Comparison of ENCODE assay signal across 9 cellular contexts in genomic region chr17:28684963-28685362, GRCh38. TPM values are rescaled to one million over a fixed set of nuclear protein-coding genes. Genes with fewer than 3 reads are reported as not detected.
DNase-seq lines count a peak whose midpoint lies in the region; ATAC-seq and TF ChIP-seq lines count a peak whose summit lies in the region.
"Had no signal": no experiment of that assay in that cellular context is flagged by ENCODE, and none has a peak within 500 bp of the region (broad histone marks: within the 10 kb centered on the region; RNA-seq: fewer than 3 reads in every experiment).

No MANE protein-coding gene starts in this region.

- H3K36me3 ChIP-seq in Peyer's patch = peaks cover 0 to 99% (median 3%) of the 10 kb centered on the region in 3 donors
- H3K36me3 ChIP-seq in sigmoid colon = peaks cover 88 to 100% (median 96%) of the 10 kb centered on the region in 4 donors
- H3K36me3 ChIP-seq in effector memory CD4-positive, alpha-beta T cell (ENCODE audit: control insufficient read depth, insufficient read depth, low read length) = peaks cover 91% of the 10 kb centered on the region

- DNase-seq in HFF-Myc (ENCODE audit: extremely low read depth, low read depth) = peak; percentile 33
- DNase-seq in Peyer's patch = peak in 2 of 3 donors; percentile 48 to 75
- peak; percentile 72 for DNase-seq in fibroblast of villous mesenchyme (ENCODE audit: low read depth)
- DNase-seq in sigmoid colon = peak; percentile 79
- no peak for DNase-seq in effector memory CD4-positive, alpha-beta T cell
- no peak for DNase-seq in CD14-positive monocyte (ENCODE audit: low spot score)

- H3K27me3 Mint-ChIP-seq in CD14-positive monocyte (ENCODE audit: low read depth in 3 of 3) = no peaks in the 10 kb centered on the region
- H3K27me3 Mint-ChIP-seq: dendritic cell treated with granulocyte-macrophage colony-stimulating factor and Interleukin-4, amounts not matched to agents 40 ng/mL and 50 ng/mL, for 4 days had no signal

- H3K27ac Mint-ChIP-seq in CD14-positive monocyte = no peak overlapping the region
- H3K27ac Mint-ChIP-seq: dendritic cell treated with granulocyte-macrophage colony-stimulating factor and Interleukin-4, amounts not matched to agents 40 ng/mL and 50 ng/mL, for 4 days had no signal

- no peak overlapping the region for H3K4me3 Mint-ChIP-seq in CD14-positive monocyte
- H3K4me3 Mint-ChIP-seq: dendritic cell treated with granulocyte-macrophage colony-stimulating factor and Interleukin-4, amounts not matched to agents 40 ng/mL and 50 ng/mL, for 4 days had no signal

- intact Hi-C loops in sigmoid colon (cut with DNase I) (no loop called here), CD14-positive monocyte (cut with micrococcal nuclease) (no loop called here)

- H3K4me1 Mint-ChIP-seq in CD14-positive monocyte = no peaks in the 10 kb centered on the region

- TF ChIP-seq CTCF in HFF-Myc (IDR thresholded peaks at IDR 0.05; ENCODE audit: low read depth, low read length, missing control alignments) (no peak), Peyer's patch (IDR thresholded peaks at IDR 0.05) (peak in 4 of 6 experiments; percentile 10 to 69 (median 60)), fibroblast of villous mesenchyme (IDR thresholded peaks at IDR 0.05; ENCODE audit: insufficient read depth, low read depth, low read length) (no peak), sigmoid colon (IDR thresholded peaks at IDR 0.05) (no peak), CD14-positive monocyte (IDR thresholded peaks at IDR 0.05) (no peak)

- no peaks in the 10 kb centered on the region for H3K4me1 ChIP-seq in Peyer's patch
- H3K4me1 ChIP-seq in sigmoid colon = peaks cover 0 to 4% (median 2%) of the 10 kb centered on the region in 4 donors
- no peaks in the 10 kb centered on the region for H3K4me1 ChIP-seq in effector memory CD4-positive, alpha-beta T cell (ENCODE audit: control insufficient read depth, insufficient read depth, low read length, poor library complexity, severe bottlenecking)

- H3K27ac ChIP-seq in Peyer's patch (no peak overlapping the region), sigmoid colon (peak overlapping the region in 1 of 4 donors; percentile 25)
- H3K27ac ChIP-seq in effector memory CD4-positive, alpha-beta T cell (ENCODE audit: insufficient read depth, low read length, poor library complexity, severe bottlenecking) = no peak overlapping the region

- no peaks in the 10 kb centered on the region for H3K27me3 ChIP-seq in Peyer's patch
- H3K27me3 ChIP-seq in sigmoid colon = no peaks in the 10 kb centered on the region
- H3K27me3 ChIP-seq in effector memory CD4-positive, alpha-beta T cell (replicated peaks; ENCODE audit: control insufficient read depth, insufficient read depth, low read length, poor library complexity, severe bottlenecking) = no peaks in the 10 kb centered on the region

- TF ChIP-seq POLR2A in Peyer's patch (IDR thresholded peaks at IDR 0.05) (no peak), sigmoid colon (IDR thresholded peaks at IDR 0.05) (no peak)

- WGBS in sigmoid colon, 2 donors = 40 to 60% methylated on average over 3 of the region's 3 CpGs

- no peak overlapping the region for H3K4me3 ChIP-seq in HFF-Myc (replicated peaks; ENCODE audit: low read depth, low read length)
- H3K4me3 ChIP-seq in Peyer's patch = no peak overlapping the region
- H3K4me3 ChIP-seq in fibroblast of villous mesenchyme (ENCODE audit: low read depth, low read length) = no peak overlapping the region
- no peak overlapping the region for H3K4me3 ChIP-seq in sigmoid colon
- H3K4me3 ChIP-seq in effector memory CD4-positive, alpha-beta T cell (ENCODE audit: insufficient read depth, low read depth, low read length, poor library complexity, severe bottlenecking) = no peak overlapping the region

- no peaks in the 10 kb centered on the region for H3K9me3 ChIP-seq in Peyer's patch
- no peaks in the 10 kb centered on the region for H3K9me3 ChIP-seq in sigmoid colon
- no peaks in the 10 kb centered on the region for H3K9me3 ChIP-seq in effector memory CD4-positive, alpha-beta T cell (ENCODE audit: control insufficient read depth, low read length)

- H3K36me3 Mint-ChIP-seq in CD14-positive monocyte = peaks cover 90 to 99% of the 10 kb centered on the region in 2 donors

- no peak for TF ChIP-seq EP300 in sigmoid colon (IDR thresholded peaks at IDR 0.05)

- no peaks in the 10 kb centered on the region for H3K9me3 Mint-ChIP-seq in CD14-positive monocyte
- H3K9me3 Mint-ChIP-seq: dendritic cell treated with granulocyte-macrophage colony-stimulating factor and Interleukin-4, amounts not matched to agents 40 ng/mL and 50 ng/mL, for 4 days had no signal

- ATAC-seq in HG02938 (IDR thresholded peaks at IDR 0.05; ENCODE audit: unreplicated experiment) (no peak), GM18858 (IDR thresholded peaks at IDR 0.05; ENCODE audit: unreplicated experiment) (no peak)

RNA-seq across cellular contexts. Expression of gene SUPT6H, which starts 23.0 kb away (rescaled TPM):
- total RNA-seq in Peyer's patch (100 to 1,000 TPM in 1 of 4 donors, 10 to 100 TPM in 3; 61.5 to 101 (median 96.0) TPM), fibroblast of villous mesenchyme (52.2 and 54.4 TPM in 2 replicates), sigmoid colon (10 to 100 TPM; 49.0 to 75.6 (median 58.9) TPM)
- polyA plus RNA-seq in sigmoid colon (10 to 100 TPM; 12.0 to 39.3 (median 14.1) TPM), CD14-positive monocyte (1 to 10 TPM; 3.8 to 7.8 TPM)

RNA-seq across cellular contexts. Expression of gene SDF2, which starts 23.3 kb away (rescaled TPM):
- total RNA-seq in Peyer's patch (10 to 100 TPM; 39.6 to 60.5 (median 55.9) TPM), fibroblast of villous mesenchyme (41.6 and 57.4 TPM in 2 replicates), sigmoid colon (10 to 100 TPM; 41.8 to 61.8 (median 48.1) TPM)
- polyA plus RNA-seq in sigmoid colon (10 to 100 TPM; 46.2 to 55.0 (median 51.0) TPM), CD14-positive monocyte (100 to 1,000 TPM in 1 of 2 donors, 10 to 100 TPM in 1; 84.5 to 103 TPM)

RNA-seq across cellular contexts. Expression of gene PROCA1, which starts 26.7 kb away (rescaled TPM):
- 1 to 10 TPM in 3 of 4 donors, not detected in 1; 1.7 to 3.5 (median 3.1) TPM for total RNA-seq in Peyer's patch
- total RNA-seq in fibroblast of villous mesenchyme = under 0.01 and 1.6 TPM in 2 replicates
- total RNA-seq in sigmoid colon = 1 to 10 TPM in 2 of 4 donors, under 1 TPM in 1, not detected in 1; 0.54 to 1.4 (median 1.3) TPM
- polyA plus RNA-seq in sigmoid colon = 1 to 10 TPM in 1 of 3 donors, under 1 TPM in 2; 0.60 to 2.3 (median 0.92) TPM
- polyA plus RNA-seq in CD14-positive monocyte = under 1 TPM; 0.31 to 0.78 TPM

RNA-seq across cellular contexts. Expression of gene RAB34, which starts 32.7 kb away (rescaled TPM):
- total RNA-seq in Peyer's patch (10 to 100 TPM; 14.5 to 69.3 (median 30.2) TPM), fibroblast of villous mesenchyme (148 and 185 TPM in 2 replicates), sigmoid colon (100 to 1,000 TPM; 146 to 205 (median 167) TPM)
- polyA plus RNA-seq in sigmoid colon (10 to 100 TPM; 16.6 to 39.0 (median 33.1) TPM), CD14-positive monocyte (10 to 100 TPM; 66.7 to 79.1 TPM)

RNA-seq across cellular contexts. Expression of gene RPL23A, which starts 34.8 kb away (rescaled TPM):
- total RNA-seq in Peyer's patch (100 to 1,000 TPM; 214 to 675 (median 268) TPM), fibroblast of villous mesenchyme (336 and 532 TPM in 2 replicates), sigmoid colon (100 to 1,000 TPM; 491 to 937 (median 695) TPM)
- polyA plus RNA-seq in sigmoid colon (1,000 to 10,000 TPM; 1,420 to 1,929 (median 1,826) TPM), CD14-positive monocyte (1,000 to 10,000 TPM; 1,152 to 1,304 TPM)

Comparison
In these comparisons a context has a peak if more than half of its experiments do, and no peak if none do; other contexts are left out.
1. DNase-seq: peak in HFF-Myc (single experiment), Peyer's patch (2 of 3), fibroblast of villous mesenchyme (single experiment) and sigmoid colon (single experiment); none in effector memory CD4-positive, alpha-beta T cell (0 of 3) and CD14-positive monocyte (single experiment).
2. CTCF ChIP-seq: peak in Peyer's patch (4 of 6); none in HFF-Myc (single experiment), fibroblast of villous mesenchyme (single experiment), sigmoid colon (0 of 4) and CD14-positive monocyte (single experiment).